8 cellular contexts compared by ENCODE assay signal in the genomic region with DNA sequence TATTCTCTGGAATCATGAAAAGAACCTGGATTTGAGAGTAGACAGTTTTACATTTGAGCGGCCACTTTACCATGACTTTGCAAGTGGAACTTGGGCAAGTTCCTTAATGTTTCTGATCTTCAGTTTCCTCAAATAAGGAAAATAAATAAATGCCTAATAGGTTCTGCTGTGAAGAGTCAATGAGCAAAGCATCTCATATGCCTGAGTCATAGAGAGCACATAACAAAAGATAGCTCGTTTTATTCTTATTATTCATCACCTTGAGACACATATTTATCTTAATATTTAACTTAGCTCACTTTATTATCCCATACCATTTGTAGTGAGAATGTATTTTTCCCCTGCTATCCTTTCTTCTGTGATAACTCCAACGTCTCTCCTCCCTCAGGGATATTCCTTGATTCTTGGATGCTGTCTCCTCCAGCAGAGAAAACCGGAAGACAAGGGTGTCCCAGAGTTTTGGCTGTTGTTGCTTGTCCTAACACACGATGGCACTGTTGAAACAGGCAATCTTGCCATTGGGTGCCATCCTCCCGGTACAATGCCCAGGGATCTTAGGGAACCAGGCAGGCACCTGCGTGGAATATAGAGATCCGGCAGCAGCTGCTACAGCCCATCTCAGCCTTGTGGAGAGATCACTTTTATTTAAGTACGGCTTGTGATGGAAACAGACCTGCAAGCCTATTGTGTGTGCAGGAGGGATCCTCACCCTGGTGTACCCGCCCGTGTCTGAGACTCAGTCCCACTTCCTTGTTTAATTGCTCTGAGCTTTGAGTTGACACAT. TPM values are rescaled to one million over a fixed set of nuclear protein-coding genes. Genes with fewer than 3 reads are reported as not detected.
DNase-seq lines count a peak whose midpoint lies in the region; ATAC-seq and TF ChIP-seq lines count a peak whose summit lies in the region.

No MANE protein-coding gene starts in this region.

- TF ChIP-seq CTCF in choroid plexus epithelial cell (conservative IDR thresholded peaks at IDR 0.05; ENCODE audit: low read depth, low read length) (peak; percentile 87), kidney epithelial cell (IDR thresholded peaks at IDR 0.05; ENCODE audit: insufficient read depth, low read length, poor library complexity, severe bottlenecking) (peak; percentile 79)

- H3K9me3 ChIP-seq in CD4-positive, CD25-positive, alpha-beta regulatory T cell (ENCODE audit: control insufficient read depth in 2 of 2, low read length in 2 of 2) = no peaks in the 10 kb centered on the region
- H3K9me3 ChIP-seq in T-helper 17 cell (ENCODE audit: control insufficient read depth, low read length, poor library complexity, severe bottlenecking) = no peaks in the 10 kb centered on the region

- no peaks in the 10 kb centered on the region for H3K36me3 ChIP-seq in CD4-positive, CD25-positive, alpha-beta regulatory T cell (ENCODE audit: control insufficient read depth, insufficient read depth, low read length)
- no peaks in the 10 kb centered on the region for H3K36me3 ChIP-seq in kidney epithelial cell (ENCODE audit: control insufficient read depth, insufficient read depth, low read length)

- DNase-seq in CD4-positive, CD25-positive, alpha-beta regulatory T cell = peak in 2 of 3 donors; percentile 22 to 36
- DNase-seq in NCI-H1930 (lab: John Stamatoyannopoulos, UW) (peak; percentile 63), T-helper 17 cell (no peak), choroid plexus epithelial cell (ENCODE audit: low read depth) (peak; percentile 64), kidney epithelial cell (ENCODE audit: low read depth) (peak; percentile 7)
- DNase-seq in stimulated activated CD8-positive, alpha-beta memory T cell treated with anti-CD3 and anti-CD28 coated beads, Interleukin-4, amount 100 ng/mL, for 48 hours = peak; percentile 53

- H3K9me3 Mint-ChIP-seq in CD4-positive, CD25-positive, alpha-beta regulatory T cell = no peaks in the 10 kb centered on the region

- H3K27me3 Mint-ChIP-seq in CD4-positive, CD25-positive, alpha-beta regulatory T cell = peaks cover 67% of the 10 kb centered on the region
- peaks cover 86% of the 10 kb centered on the region for H3K27me3 Mint-ChIP-seq in T-helper 17 cell

- no peaks in the 10 kb centered on the region for H3K36me3 Mint-ChIP-seq in CD4-positive, CD25-positive, alpha-beta regulatory T cell
- H3K36me3 Mint-ChIP-seq in T-helper 17 cell (ENCODE audit: low read depth) = peaks cover 6% of the 10 kb centered on the region

- ATAC-seq in CD4-positive, CD25-positive, alpha-beta regulatory T cell (ENCODE audit: low read depth in 2 of 2) = no peak
- peak; percentile 55 for ATAC-seq in GM21447 (IDR thresholded peaks at IDR 0.05; ENCODE audit: unreplicated experiment)
- peak; percentile 41 for ATAC-seq in T-helper 17 cell
- ATAC-seq in GM19452 (IDR thresholded peaks at IDR 0.05; ENCODE audit: unreplicated experiment) = no peak

- no peak overlapping the region for H3K27ac ChIP-seq in CD4-positive, CD25-positive, alpha-beta regulatory T cell (ENCODE audit: insufficient read depth, low read length, poor library complexity, severe bottlenecking)

- no peaks in the 10 kb centered on the region for H3K4me1 ChIP-seq in CD4-positive, CD25-positive, alpha-beta regulatory T cell (ENCODE audit: control insufficient read depth, insufficient read depth, low read length, poor library complexity, severe bottlenecking)

- no peak overlapping the region for H3K27ac Mint-ChIP-seq in CD4-positive, CD25-positive, alpha-beta regulatory T cell
- no peak overlapping the region for H3K27ac Mint-ChIP-seq in T-helper 17 cell

- no peak overlapping the region for H3K4me3 ChIP-seq in CD4-positive, CD25-positive, alpha-beta regulatory T cell (ENCODE audit: low read depth, low read length)
- H3K4me3 ChIP-seq in choroid plexus epithelial cell (ENCODE audit: low read depth, low read length) = no peak overlapping the region
- no peak overlapping the region for H3K4me3 ChIP-seq in kidney epithelial cell (ENCODE audit: low read depth, low read length)

- no peak overlapping the region for H3K4me3 Mint-ChIP-seq in CD4-positive, CD25-positive, alpha-beta regulatory T cell
- H3K4me3 Mint-ChIP-seq in T-helper 17 cell = no peak overlapping the region

- peaks cover 38% of the 10 kb centered on the region for H3K27me3 ChIP-seq in CD4-positive, CD25-positive, alpha-beta regulatory T cell (ENCODE audit: control insufficient read depth, insufficient read depth, low read length)
- H3K27me3 ChIP-seq in kidney epithelial cell (ENCODE audit: control insufficient read depth, insufficient read depth, low read length) = peaks cover 11% of the 10 kb centered on the region

- H3K4me1 Mint-ChIP-seq in CD4-positive, CD25-positive, alpha-beta regulatory T cell = no peaks in the 10 kb centered on the region
- H3K4me1 Mint-ChIP-seq in T-helper 17 cell = peaks cover 5% of the 10 kb centered on the region

RNA-seq across cellular contexts. Expression of a gene that starts 33.3 kb away (rescaled TPM):
- 22.2 TPM for total RNA-seq in CD4-positive, CD25-positive, alpha-beta regulatory T cell
- polyA plus RNA-seq in CD4-positive, CD25-positive, alpha-beta regulatory T cell = 10 to 100 TPM in 1 of 4 donors, 1 to 10 TPM in 3; 5.5 to 13.1 (median 8.5) TPM
- total RNA-seq in T-helper 17 cell (10 to 100 TPM; 19.2 to 23.6 TPM), kidney epithelial cell (15.5 and 19.7 TPM in 2 replicates)

RNA-seq across cellular contexts. Expression of a gene that starts 44.3 kb away (rescaled TPM):
- not detected for total RNA-seq in CD4-positive, CD25-positive, alpha-beta regulatory T cell
- polyA plus RNA-seq in CD4-positive, CD25-positive, alpha-beta regulatory T cell = under 1 TPM in 1 of 4 donors, not detected in 3; 0.06 TPM
- total RNA-seq in T-helper 17 cell (under 1 TPM in 1 of 2 donors, not detected in 1; 0.10 TPM), kidney epithelial cell (1.8 and 3.3 TPM in 2 replicates)

Comparison
In these comparisons a context has a peak if more than half of its experiments do, and no peak if none do; other contexts are left out.
1. ATAC-seq: peak in GM21447 (single experiment) and T-helper 17 cell (single experiment); none in CD4-positive, CD25-positive, alpha-beta regulatory T cell (0 of 2) and GM19452 (single experiment).
2. DNase-seq: peak in CD4-positive, CD25-positive, alpha-beta regulatory T cell (2 of 3), NCI-H1930 (2 of 2), choroid plexus epithelial cell (single experiment), kidney epithelial cell (single experiment) and stimulated activated CD8-positive, alpha-beta memory T cell treated with anti-CD3 and anti-CD28 coated beads, Interleukin-4, amount 100 ng/mL, for 48 hours (single experiment); none in T-helper 17 cell (0 of 3).